In genomic region chr2:176648691-176649297, GRCh38 we compare ENCODE assay signal across 19 cellular contexts.
"Had no signal": no experiment of that assay in that cellular context is flagged by ENCODE, and none has a peak within 500 bp of the region (broad histone marks: within the 10 kb centered on the region; RNA-seq: fewer than 3 reads in every experiment).

No MANE protein-coding gene starts in this region.

- H3K36me3 ChIP-seq: gastrocnemius medialis, spleen had no signal

- H3K4me3 ChIP-seq: gastrocnemius medialis, spleen, testis had no signal

- H3K4me1 ChIP-seq: gastrocnemius medialis had no signal

- ATAC-seq: gastrocnemius medialis; left lobe of liver; stimulated activated memory B cell treated with anti-CD40 and anti-IgM and Interleukin-4, amounts not matched to agents 10 μg/mL and 1 μg/mL and 100 μg/mL, for 72 hours had no signal

- DNase-seq: activated CD4-positive, alpha-beta T cell treated with anti-CD3 and anti-CD28 coated beads, Interleukin-2, amount 50 U/mL, for 1 hour; activated CD4-positive, CD25-positive, alpha-beta regulatory T cell treated with anti-CD3 and anti-CD28 coated beads, Interleukin-2, amount 50 U/mL, for 72 hours; activated CD8-positive, alpha-beta memory T cell treated with anti-CD3 and anti-CD28 coated beads, Interleukin-2, amount 50 U/mL, for 4 hours; activated effector memory CD4-positive, alpha-beta T cell treated with Interleukin-2 at 50 U/mL for 16 hours; activated T-cell treated with anti-CD3 and anti-CD28 coated beads, Interleukin-2, amount 50 U/mL, for 48 hours; effector CD4-positive, alpha-beta T cell; gastrocnemius medialis; head of caudate nucleus; kidney; midbrain; occipital lobe; posterior cingulate gyrus; retina; spleen; stimulated activated CD4-positive, alpha-beta T cell treated with anti-CD3 and anti-CD28 coated beads, Interleukin-4, amount 100 ng/mL, for 4 hours; testis had no signal

- H3K9me3 ChIP-seq: gastrocnemius medialis, spleen, testis had no signal

- H3K27ac ChIP-seq: gastrocnemius medialis, spleen, VCaP had no signal
